19 cellular contexts compared by ENCODE assay signal in genomic region chr7:158284617-158285382, GRCh38.
"Had no signal": no experiment of that assay in that cellular context is flagged by ENCODE, and none has a peak within 500 bp of the region (broad histone marks: within the 10 kb centered on the region; RNA-seq: fewer than 3 reads in every experiment).

No MANE protein-coding gene starts in this region.

- H3K27ac Mint-ChIP-seq: activated CD4-positive, alpha-beta memory T cell treated with anti-CD3 and anti-CD28 coated beads, Interleukin-2, amount 10 ng/mL, durations not matched to agents 7 days and 5 days; activated naive CD8-positive, alpha-beta T cell treated with anti-CD3 and anti-CD28 coated beads for 36 hours; T-helper 17 cell had no signal

- H3K27ac ChIP-seq: heart right ventricle, neutrophil, suprapubic skin, upper lobe of left lung, WERI-Rb-1 had no signal

- H3K4me1 Mint-ChIP-seq: activated CD4-positive, alpha-beta memory T cell treated with anti-CD3 and anti-CD28 coated beads, Interleukin-2, amount 10 ng/mL, durations not matched to agents 7 days and 5 days; activated naive CD8-positive, alpha-beta T cell treated with anti-CD3 and anti-CD28 coated beads for 36 hours; T-helper 17 cell had no signal

- H3K4me3 ChIP-seq: heart right ventricle, lung, smooth muscle cell, suprapubic skin, upper lobe of left lung had no signal

- DNase-seq: activated CD4-positive, alpha-beta memory T cell treated with anti-CD3 and anti-CD28 coated beads, Interleukin-2, amount 10 ng/mL, durations not matched to agents 7 days and 5 days; activated naive CD8-positive, alpha-beta T cell treated with anti-CD3 and anti-CD28 coated beads for 36 hours; activated T-cell treated with anti-CD3 and anti-CD28 coated beads, Interleukin-2, amount 50 U/mL, for 48 hours; cerebellar nuclear complex; heart right ventricle; left cardiac atrium; midbrain; right cardiac atrium; stimulated activated CD4-positive, alpha-beta T cell treated with anti-CD3 and anti-CD28 coated beads, Interleukin-4, amount 100 ng/mL, for 4 hours; stimulated activated CD8-positive, alpha-beta memory T cell treated with anti-CD3 and anti-CD28 coated beads, Interleukin-4, amount 100 ng/mL, for 48 hours; stimulated activated naive CD8-positive, alpha-beta T cell treated with anti-CD3 and anti-CD28 coated beads, Interleukin-15, Interleukin-2, amounts not matched to agents 100 U/mL and 50 U/mL, for 24 hours; T-helper 17 cell; WERI-Rb-1 had no signal

- H3K36me3 Mint-ChIP-seq: activated naive CD8-positive, alpha-beta T cell treated with anti-CD3 and anti-CD28 coated beads for 36 hours had no signal

- H3K27me3 ChIP-seq: neutrophil, upper lobe of left lung had no signal

- H3K9me3 ChIP-seq: neutrophil had no signal

- H3K27me3 Mint-ChIP-seq: activated CD4-positive, alpha-beta memory T cell treated with anti-CD3 and anti-CD28 coated beads, Interleukin-2, amount 10 ng/mL, durations not matched to agents 7 days and 5 days; activated naive CD8-positive, alpha-beta T cell treated with anti-CD3 and anti-CD28 coated beads for 36 hours; T-helper 17 cell had no signal

- ATAC-seq: heart right ventricle; left cardiac atrium; right cardiac atrium; stimulated activated naive CD8-positive, alpha-beta T cell treated with anti-CD3 and anti-CD28 coated beads, Interleukin-15, Interleukin-2, amounts not matched to agents 100 U/mL and 50 U/mL, for 24 hours; T-helper 17 cell had no signal

- H3K36me3 ChIP-seq: heart right ventricle, neutrophil, suprapubic skin, upper lobe of left lung, WERI-Rb-1 had no signal

- H3K4me1 ChIP-seq: heart right ventricle, suprapubic skin, upper lobe of left lung had no signal

- FAIRE-seq: frontal cortex had no signal

- H3K4me2 ChIP-seq: smooth muscle cell had no signal

- H3K4me3 Mint-ChIP-seq: activated CD4-positive, alpha-beta memory T cell treated with anti-CD3 and anti-CD28 coated beads, Interleukin-2, amount 10 ng/mL, durations not matched to agents 7 days and 5 days; activated naive CD8-positive, alpha-beta T cell treated with anti-CD3 and anti-CD28 coated beads for 36 hours; T-helper 17 cell had no signal
